18 cellular contexts compared by ENCODE assay signal in the genomic region with DNA sequence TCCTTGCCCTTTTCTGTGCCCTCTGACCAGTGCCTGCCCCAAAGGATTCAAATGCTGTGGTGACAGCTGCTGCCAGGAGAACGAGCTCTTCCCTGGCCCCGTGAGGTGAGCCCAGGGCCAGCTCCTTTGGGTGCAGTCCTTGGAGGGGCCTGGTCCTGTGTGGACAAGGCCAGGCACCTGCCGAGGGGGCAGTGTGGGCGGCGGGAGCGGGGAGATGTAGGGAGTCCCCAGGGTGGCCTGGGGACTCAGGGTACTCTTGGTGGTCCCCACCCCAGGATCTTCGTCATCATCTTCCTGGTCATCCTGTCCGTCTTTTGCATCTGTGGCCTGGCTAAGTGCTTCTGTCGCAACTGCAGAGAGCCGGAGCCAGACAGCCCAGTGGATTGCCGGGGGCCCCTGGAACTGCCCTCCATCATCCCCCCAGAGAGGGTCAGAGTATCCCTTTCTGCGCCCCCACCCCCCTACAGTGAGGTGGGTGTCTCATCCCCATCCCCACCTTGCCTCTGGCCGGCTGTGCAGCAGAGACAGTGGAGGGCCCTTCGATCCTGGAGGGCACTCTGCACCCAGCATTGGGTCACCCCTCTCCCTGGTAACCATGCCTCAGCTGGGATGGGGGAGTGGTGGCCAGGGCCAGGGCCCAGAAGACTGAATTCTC. TPM values are rescaled to one million over a fixed set of nuclear protein-coding genes. Genes with fewer than 3 reads are reported as not detected.
"Had no signal": no experiment of that assay in that cellular context is flagged by ENCODE, and none has a peak within 500 bp of the region (broad histone marks: within the 10 kb centered on the region; RNA-seq: fewer than 3 reads in every experiment).

No MANE protein-coding gene starts in this region.

- H3K36me3 ChIP-seq: suprapubic skin, upper lobe of left lung had no signal

- DNase-seq: activated CD4-positive, alpha-beta T cell treated with anti-CD3 and anti-CD28 coated beads, Interleukin-2, amount 10 ng/mL, durations not matched to agents 7 days and 5 days; activated CD4-positive, CD25-positive, alpha-beta regulatory T cell; activated naive CD8-positive, alpha-beta T cell treated with anti-CD3 and anti-CD28 coated beads for 36 hours; amygdala; brain microvascular endothelial cell; effector memory CD8-positive, alpha-beta T cell; head of caudate nucleus; left cardiac atrium; naive thymus-derived CD4-positive, alpha-beta T cell; retina; stimulated activated CD4-positive, alpha-beta T cell treated with anti-CD3 and anti-CD28 coated beads, Interleukin-15, amount 100 ng/mL, for 24 hours; stimulated activated CD4-positive, alpha-beta T cell treated with anti-CD3 and anti-CD28 coated beads, Interleukin-4, amount 100 ng/mL, for 1 hour; stimulated activated naive CD4-positive, alpha-beta T cell treated with Interleukin-2 at 50 U/mL for 16 hours had no signal

- ATAC-seq: effector memory CD8-positive, alpha-beta T cell; left cardiac atrium; mucosa of descending colon; naive thymus-derived CD4-positive, alpha-beta T cell had no signal

- H3K27me3 ChIP-seq: brain microvascular endothelial cell had no signal

- H3K9me3 ChIP-seq: mucosa of descending colon, suprapubic skin, upper lobe of left lung had no signal

- H3K27ac ChIP-seq: brain microvascular endothelial cell, suprapubic skin, upper lobe of left lung had no signal

- H3K4me3 ChIP-seq: mucosa of descending colon, suprapubic skin, upper lobe of left lung had no signal

RNA-seq across cellular contexts. Expression of a gene that starts 4.4 kb away (rescaled TPM):
- total RNA-seq: activated CD4-positive, alpha-beta T cell treated with anti-CD3 and anti-CD28 coated beads, Interleukin-2, amount 10 ng/mL, durations not matched to agents 7 days and 5 days; activated naive CD8-positive, alpha-beta T cell treated with anti-CD3 and anti-CD28 coated beads for 36 hours; frontal cortex; lung microvascular endothelial cell had no signal
- polyA plus RNA-seq: naive thymus-derived CD4-positive, alpha-beta T cell had no signal
